In genomic region chr6:26473429-26473757, GRCh38 we compare ENCODE assay signal across 8 cellular contexts. TPM values are rescaled to one million over a fixed set of nuclear protein-coding genes. Genes with fewer than 3 reads are reported as not detected.
DNase-seq lines count a peak whose midpoint lies in the region; ATAC-seq and TF ChIP-seq lines count a peak whose summit lies in the region.

No MANE protein-coding gene starts in this region.

- H3K56ac ChIP-seq in IMR-90 (ENCODE audit: extremely low read depth, insufficient read depth, low read length) = peak overlapping the region; percentile 79; the same call in 1 of the 2 replicates

- no peak overlapping the region; the same call in 1 of the 2 replicates for H2BK20ac ChIP-seq in IMR-90 (ENCODE audit: low read depth, low read length)

- peaks cover 20% of the 10 kb centered on the region for H3K9me1 ChIP-seq in IMR-90 (ENCODE audit: insufficient read depth, low read length)

- no TSS peak for BruUV-seq in IMR-90 (replicated peaks; lab: Mats Ljungman, UMichigan)

- no peak for TF ChIP-seq CTCF in IMR-90 (conservative IDR thresholded peaks at IDR 0.05; ENCODE audit: low read depth, low read length)
- TF ChIP-seq CTCF in breast epithelium (IDR thresholded peaks at IDR 0.05) = no peak

- H3K4ac ChIP-seq in IMR-90 (ENCODE audit: low read depth, low read length) = peak overlapping the region; percentile 58; the same call in 1 of the 2 replicates

- H2AFZ ChIP-seq in ACC112 (ENCODE audit: low read length, unreplicated experiment) = peak overlapping the region; percentile 92
- no peak overlapping the region for H2AFZ ChIP-seq in IMR-90 (replicated peaks; ENCODE audit: low read length, poor library complexity)

- ATAC-seq in IMR-90 (ENCODE audit: low read depth) = no peak
- ATAC-seq in naive B cell (ENCODE audit: low read depth in 2 of 2) = no peak
- no peak for ATAC-seq in GM18517 (IDR thresholded peaks at IDR 0.05; ENCODE audit: unreplicated experiment)
- no peak for ATAC-seq in GM19455 (IDR thresholded peaks at IDR 0.05; ENCODE audit: unreplicated experiment)
- no peak for ATAC-seq in GM18868 (IDR thresholded peaks at IDR 0.05; ENCODE audit: unreplicated experiment)

- H3K36me3 ChIP-seq in ACC112 (ENCODE audit: insufficient read depth, low read length) = peaks cover 7% of the 10 kb centered on the region
- peaks cover 8% of the 10 kb centered on the region for H3K36me3 ChIP-seq in IMR-90 (ENCODE audit: control insufficient read depth, insufficient read depth, low read length)
- H3K36me3 ChIP-seq in breast epithelium = no peaks in the 10 kb centered on the region

- peaks cover 61 to 73% (median 63%) of the 10 kb centered on the region in 3 donors for H3K4me1 Mint-ChIP-seq in naive B cell

- peak overlapping the region; percentile 24; the same call in 1 of the 2 replicates for H3K18ac ChIP-seq in IMR-90 (ENCODE audit: low read depth, low read length)

- H3K4me3 ChIP-seq in ACC112 (ENCODE audit: low read depth, low read length) (peak overlapping the region; percentile 88), IMR-90 (ENCODE audit: insufficient read depth, low read depth, low read length) (peak overlapping the region; percentile 53; the same call in 1 of the 2 replicates), breast epithelium (peak overlapping the region; percentile 40 to 69 (median 48))

- H3K14ac ChIP-seq in IMR-90 (replicated peaks; ENCODE audit: low read depth, low read length) = 0 out of 2 replicates have a peak overlapping the region, but pooled peaks have one; percentile 39

- DNase-seq in IMR-90 (no peak), breast epithelium (ENCODE audit: low spot score in 2 of 2) (no peak), naive B cell (no peak), NCI-H1930 (lab: John Stamatoyannopoulos, UW) (no peak)

- no peak overlapping the region for H4K91ac ChIP-seq in IMR-90 (ENCODE audit: insufficient read depth, low read depth, low read length)

- H3K79me2 ChIP-seq in ACC112 (ENCODE audit: control insufficient read depth, insufficient read depth, low read length, unreplicated experiment) = no peaks in the 10 kb centered on the region

- no peaks in the 10 kb centered on the region for H3K27me3 Mint-ChIP-seq in naive B cell

- H3K9me3 Mint-ChIP-seq in naive B cell = peaks cover 0 to 12% (median 7%) of the 10 kb centered on the region in 7 donors

- H3K79me1 ChIP-seq in IMR-90 (ENCODE audit: low read depth in 1 of 2, low read length in 2 of 2) = peaks cover 4 to 34% of the 10 kb centered on the region in 2 experiments

- no peak overlapping the region for H2AK5ac ChIP-seq in IMR-90 (ENCODE audit: low read depth, low read length)

- dilution Hi-C loops in IMR-90 (cut with HindIII; ENCODE audit: low sequenced_read_pairs, unreplicated experiment) = no loop called here

- no CpG with 5 or more reads among the region's 1 CpG for WGBS in IMR-90 (ENCODE audit: extremely low coverage in 2 of 2, insufficient read length in 1 of 2), 2 experiments

- POLR2A ChIA-PET in IMR-90 (lab: Charles Lee; ENCODE audit: unreplicated experiment) = no interaction called here

- H3K27ac ChIP-seq in ACC112 (ENCODE audit: low read depth, low read length) (peak overlapping the region; percentile 94), IMR-90 (ENCODE audit: insufficient read depth, low read length) (peak overlapping the region; percentile 98; the same call in 1 of the 2 replicates), breast epithelium (peak overlapping the region; percentile 92 to 94)

- H3K27ac Mint-ChIP-seq in naive B cell = peak overlapping the region; percentile 98 to 99 (median 99)

- in situ Hi-C loops in IMR-90 (cut with MboI; ENCODE audit: low sequenced_read_pairs) = no loop called here

- H3K9me3 ChIP-seq in IMR-90 (ENCODE audit: control insufficient read depth, insufficient read depth, low read length) (no peaks in the 10 kb centered on the region; the same call in 1 of the 2 replicates), breast epithelium (no peaks in the 10 kb centered on the region)

- no peak overlapping the region for H2AK9ac ChIP-seq in IMR-90 (replicated peaks; ENCODE audit: low read depth, low read length, poor library complexity)

- H3K4me1 ChIP-seq in ACC112 (ENCODE audit: control insufficient read depth, insufficient read depth, low read length, unreplicated experiment) (peaks cover 26% of the 10 kb centered on the region), IMR-90 (ENCODE audit: control insufficient read depth, insufficient read depth, low read length) (peaks cover 24% of the 10 kb centered on the region), breast epithelium (no peaks in the 10 kb centered on the region)

- CTCF ChIA-PET in IMR-90 (lab: Yijun Ruan, JAX) = no interaction called here

- intact Hi-C loops in IMR-90 (cut with micrococcal nuclease) = loop anchor here (5.0 kb wide), 1 partner anchor 49 kb away; no protein-coding TSS in a partner anchor
- intact Hi-C loops in breast epithelium (cut with DNase I; ENCODE audit: low total_unique reads) = no loop called here

- H3K4me3 Mint-ChIP-seq in naive B cell = peak overlapping the region; percentile 89 to 98 (median 97)

- H3K9ac ChIP-seq in IMR-90 (ENCODE audit: low read depth, low read length) = peak overlapping the region; percentile 54; the same call in 1 of the 2 replicates

- H4K5ac ChIP-seq in IMR-90 (ENCODE audit: low read depth, low read length) = peak overlapping the region; percentile 41; the same call in 1 of the 2 replicates

- no peaks in the 10 kb centered on the region for H4K20me1 ChIP-seq in IMR-90 (ENCODE audit: insufficient read depth, low read length)

- H3K4me2 ChIP-seq in IMR-90 (ENCODE audit: low read depth, low read length) = peak overlapping the region; percentile 73

- peak overlapping the region; percentile 70; the same call in 1 of the 2 replicates for H2BK120ac ChIP-seq in IMR-90 (ENCODE audit: low read depth, low read length)

- no peak for TF ChIP-seq RAD21 in IMR-90 (IDR thresholded peaks at IDR 0.05; ENCODE audit: low read length)

- peaks cover 7 to 19% of the 10 kb centered on the region in 2 donors for H3K36me3 Mint-ChIP-seq in naive B cell

- H4K8ac ChIP-seq in IMR-90 (ENCODE audit: low read depth in 2 of 2, low read length in 2 of 2) = peak overlapping the region; percentile 55 to 59; a peak in 3 of 4 replicates

- H2BK15ac ChIP-seq in IMR-90 (ENCODE audit: low read depth, low read length) = no peak overlapping the region

- TF ChIP-seq POLR2A in IMR-90 (IDR thresholded peaks at IDR 0.05; ENCODE audit: low read depth, low read length) = no peak
- no peak for TF ChIP-seq POLR2A in breast epithelium (IDR thresholded peaks at IDR 0.05)

- H2BK5ac ChIP-seq in IMR-90 (ENCODE audit: low read depth, low read length, poor library complexity, severe bottlenecking) = peak overlapping the region; percentile 97

- no peak overlapping the region; the same call in 1 of the 2 replicates for H3K23ac ChIP-seq in IMR-90 (ENCODE audit: low read depth, low read length)

- no peaks in the 10 kb centered on the region for H3K27me3 ChIP-seq in ACC112 (ENCODE audit: insufficient read depth, low read length)
- no peaks in the 10 kb centered on the region for H3K27me3 ChIP-seq in IMR-90 (ENCODE audit: control insufficient read depth, insufficient read depth, low read length)
- no peaks in the 10 kb centered on the region for H3K27me3 ChIP-seq in breast epithelium

TF ChIP-seq in IMR-90, 13 proteins besides CTCF, POLR2A, EP300 and RAD21 (continues in another document):
- TF ChIP-seq FOS (IDR thresholded peaks at IDR 0.05; ENCODE audit: low read depth, low read length) = no peak
- TF ChIP-seq RFX5 (IDR thresholded peaks at IDR 0.05; ENCODE audit: low read depth, low read length) = no peak
- no peak for TF ChIP-seq MXI1 (IDR thresholded peaks at IDR 0.05; ENCODE audit: borderline replicate concordance, low read depth, low read length)
- no peak for TF ChIP-seq MAFK (IDR thresholded peaks at IDR 0.05; ENCODE audit: low read depth, low read length)
- no peak for TF ChIP-seq SMC3 (IDR thresholded peaks at IDR 0.05; ENCODE audit: low read depth, low read length)
- TF ChIP-seq CHD1 (IDR thresholded peaks at IDR 0.05; ENCODE audit: low read depth, low read length) = no peak
- TF ChIP-seq MAZ (IDR thresholded peaks at IDR 0.05; ENCODE audit: borderline replicate concordance, low read depth, low read length) = no peak
- TF ChIP-seq USF2 (IDR thresholded peaks at IDR 0.05; ENCODE audit: low read depth, low read length) = no peak

RNA-seq across cellular contexts. Expression of gene BTN2A1, which starts 15.6 kb away (rescaled TPM):
- total RNA-seq in IMR-90 (2012; rRNA removed) (11.4 and 13.6 TPM in 2 replicates), breast epithelium (10 to 100 TPM; 10.6 to 19.6 (median 14.1) TPM)
- polyA plus RNA-seq in IMR-90 (2012; rRNA removed) (37.9 and 40.2 TPM in 2 replicates), naive B cell (ENCODE audit: low read depth in 6 of 6) (10 to 100 TPM in 5 of 6 donors, 1 to 10 TPM in 1; 8.4 to 21.4 (median 13.0) TPM)
- 18.8 and 24.5 TPM in 2 replicates for polyA plus RNA-seq in IMR-90 (2012; cell fraction: cytosol; rRNA removed)
- polyA plus RNA-seq in IMR-90 (2012; cell fraction: nucleus; rRNA removed; ENCODE audit: low replicate concordance) = 44.0 and 69.0 TPM in 2 replicates

RNA-seq across cellular contexts. Expression of gene BTN1A1, which starts 26.7 kb away (rescaled TPM):
- not detected in 2 replicates for total RNA-seq in IMR-90 (2012; rRNA removed)
- not detected in 2 replicates for polyA plus RNA-seq in IMR-90 (2012; rRNA removed)
- not detected in 2 replicates for polyA plus RNA-seq in IMR-90 (2012; cell fraction: cytosol; rRNA removed)
- polyA plus RNA-seq in IMR-90 (2012; cell fraction: nucleus; rRNA removed; ENCODE audit: low replicate concordance) = not detected in 2 replicates
- not detected for total RNA-seq in breast epithelium
- under 1 TPM in 2 of 6 donors, not detected in 4; 0.19 to 0.25 TPM for polyA plus RNA-seq in naive B cell (ENCODE audit: low read depth in 6 of 6)

RNA-seq across cellular contexts. Expression of gene BTN3A3, which starts 33.1 kb away (rescaled TPM):
- total RNA-seq in IMR-90 (2012; rRNA removed) (14.4 and 15.8 TPM in 2 replicates), breast epithelium (10 to 100 TPM in 2 of 3 donors, 1 to 10 TPM in 1; 7.4 to 18.0 (median 12.5) TPM)
- polyA plus RNA-seq in IMR-90 (2012; rRNA removed) (12.4 and 14.8 TPM in 2 replicates), naive B cell (ENCODE audit: low read depth in 6 of 6) (10 to 100 TPM; 20.3 to 39.2 (median 27.3) TPM)
- 6.3 and 10.8 TPM in 2 replicates for polyA plus RNA-seq in IMR-90 (2012; cell fraction: cytosol; rRNA removed)
- polyA plus RNA-seq in IMR-90 (2012; cell fraction: nucleus; rRNA removed; ENCODE audit: low replicate concordance) = 13.9 and 51.5 TPM in 2 replicates
